In the genomic region with DNA sequence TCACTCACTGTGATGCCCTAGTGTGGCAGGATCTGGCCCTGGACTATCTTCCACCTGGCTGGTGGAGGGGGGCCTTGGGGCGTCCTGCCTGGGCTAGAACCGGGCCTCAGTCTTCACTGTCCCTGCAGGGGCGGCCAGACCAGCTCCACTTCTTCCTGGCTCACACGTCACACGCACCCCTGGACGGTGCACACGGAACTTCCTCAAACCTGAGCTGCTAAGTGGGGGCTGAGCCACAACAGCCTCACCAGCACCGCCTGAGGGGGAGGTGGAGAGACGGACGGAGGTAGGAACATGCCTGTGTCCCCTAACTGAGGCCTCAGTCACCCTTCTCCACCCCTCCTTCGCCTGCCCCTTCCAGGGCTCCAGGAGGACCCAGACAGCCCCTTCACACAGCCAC, we compare ENCODE assay signal across 16 cellular contexts.
"Had no signal": no experiment of that assay in that cellular context is flagged by ENCODE, and none has a peak within 500 bp of the region (broad histone marks: within the 10 kb centered on the region; RNA-seq: fewer than 3 reads in every experiment).

No MANE protein-coding gene starts in this region.

- ATAC-seq: activated CD8-positive, alpha-beta T cell treated with anti-CD3 and anti-CD28 coated beads for 36 hours; naive thymus-derived CD8-positive, alpha-beta T cell had no signal

- H3K27ac ChIP-seq: tibial nerve, VCaP had no signal

- H3K27me3 ChIP-seq: tibial nerve had no signal

- H3K36me3 ChIP-seq: tibial nerve had no signal

- H3K27me3 Mint-ChIP-seq: activated CD8-positive, alpha-beta T cell treated with anti-CD3 and anti-CD28 coated beads for 36 hours; activated naive CD8-positive, alpha-beta T cell treated with anti-CD3 and anti-CD28 coated beads for 36 hours; brain; naive thymus-derived CD8-positive, alpha-beta T cell had no signal

- DNase-seq: activated CD4-positive, alpha-beta T cell treated with anti-CD3 and anti-CD28 coated beads for 4 hours; activated CD8-positive, alpha-beta memory T cell treated with anti-CD3 and anti-CD28 coated beads, Interleukin-2, amount 50 U/mL, for 4 hours; activated CD8-positive, alpha-beta T cell treated with anti-CD3 and anti-CD28 coated beads for 36 hours; activated gamma-delta T cell; activated naive CD8-positive, alpha-beta T cell treated with anti-CD3 and anti-CD28 coated beads for 36 hours; activated T-cell treated with anti-CD3 and anti-CD28 coated beads, Interleukin-2, amount 50 U/mL, for 48 hours; amygdala; cerebellar nuclear complex; naive thymus-derived CD8-positive, alpha-beta T cell; retina; stimulated activated CD4-positive, alpha-beta T cell treated with anti-CD3 and anti-CD28 coated beads, Interleukin-2, amount 100 ng/mL, for 48 hours; stimulated activated naive CD4-positive, alpha-beta T cell had no signal

- H3K27ac Mint-ChIP-seq: activated CD8-positive, alpha-beta T cell treated with anti-CD3 and anti-CD28 coated beads for 36 hours; activated naive CD8-positive, alpha-beta T cell treated with anti-CD3 and anti-CD28 coated beads for 36 hours had no signal

- H3K4me1 Mint-ChIP-seq: activated naive CD8-positive, alpha-beta T cell treated with anti-CD3 and anti-CD28 coated beads for 36 hours had no signal

- H3K4me3 ChIP-seq: lung, tibial nerve had no signal

- H3K4me3 Mint-ChIP-seq: activated CD8-positive, alpha-beta T cell treated with anti-CD3 and anti-CD28 coated beads for 36 hours; activated naive CD8-positive, alpha-beta T cell treated with anti-CD3 and anti-CD28 coated beads for 36 hours; naive thymus-derived CD8-positive, alpha-beta T cell had no signal

- H3K9me3 Mint-ChIP-seq: activated CD8-positive, alpha-beta T cell treated with anti-CD3 and anti-CD28 coated beads for 36 hours; activated naive CD8-positive, alpha-beta T cell treated with anti-CD3 and anti-CD28 coated beads for 36 hours; brain; naive thymus-derived CD8-positive, alpha-beta T cell had no signal

- H3K9me3 ChIP-seq: tibial nerve had no signal
